8 cellular contexts compared by ENCODE assay signal in the genomic region with DNA sequence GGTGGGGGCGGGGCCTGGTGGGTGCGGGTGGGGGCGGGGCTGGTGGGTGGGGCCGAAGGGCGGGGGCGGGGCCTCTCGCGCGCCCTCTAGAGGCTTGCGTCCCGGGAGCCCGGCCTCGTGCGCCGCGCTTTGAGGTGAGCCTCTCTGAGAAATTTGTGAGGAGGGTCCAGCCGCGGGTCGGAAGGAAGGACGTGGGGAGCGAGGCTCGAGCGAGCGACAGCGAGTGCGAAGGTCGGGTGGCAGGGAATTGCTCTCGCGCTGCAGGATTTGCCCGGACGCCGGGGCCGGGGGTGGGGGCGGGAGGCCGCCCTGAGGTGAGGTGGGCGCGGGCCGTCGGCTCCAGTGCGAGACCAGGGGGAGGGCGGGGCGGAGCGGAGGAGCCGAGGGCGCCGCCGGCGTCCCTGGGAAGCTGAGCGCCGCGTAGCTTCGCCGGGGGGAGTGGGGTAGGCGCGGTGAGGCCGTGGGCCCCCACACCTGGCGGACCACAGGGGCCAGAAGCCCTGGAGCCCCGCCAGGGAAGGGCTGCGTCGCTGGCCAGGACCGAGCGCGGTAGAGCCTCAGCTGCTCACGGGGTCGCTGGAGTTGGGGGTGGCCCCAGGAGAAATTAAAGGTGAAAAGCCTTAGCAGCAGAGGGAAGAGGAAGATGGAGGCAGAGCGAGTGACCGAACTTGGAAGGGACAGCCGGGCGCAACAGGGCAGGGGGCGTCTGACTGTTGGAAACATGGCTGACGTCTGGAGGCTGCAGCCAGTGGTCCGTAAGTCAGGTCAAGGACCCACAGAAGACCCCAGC. TPM values are rescaled to one million over a fixed set of nuclear protein-coding genes. Genes with fewer than 3 reads are reported as not detected.
A peak's percentile ranks its signal among the peaks of the same experiment; 100 is the strongest.
DNase-seq lines count a peak whose midpoint lies in the region; ATAC-seq and TF ChIP-seq lines count a peak whose summit lies in the region.

No MANE protein-coding gene starts in this region.

- peak overlapping the region; percentile 86 to 100 (median 99) for H3K27ac Mint-ChIP-seq in H9
- H3K27ac Mint-ChIP-seq in activated T-cell treated with anti-CD3 and anti-CD28 coated beads, Interleukin-2, amount 50 U/mL, for 72 hours: peak overlapping the region; percentile 83

- ATAC-seq in activated T-cell treated with anti-CD3 and anti-CD28 coated beads, Interleukin-2, amount 50 U/mL, for 72 hours (replicated peaks in 1 of 2): peak; percentile 44 to 48
- ATAC-seq in left ventricle myocardium superior (peak; percentile 53), gastrocnemius medialis (peak; percentile 30 to 37), GM21367 (IDR thresholded peaks at IDR 0.05; ENCODE audit: unreplicated experiment) (no peak)

- no peaks in the 10 kb centered on the region for H3K4me1 ChIP-seq in H9 (ENCODE audit: insufficient read depth, low read length)
- H3K4me1 ChIP-seq in gastrocnemius medialis: peaks cover 24 to 34% of the 10 kb centered on the region in 2 donors

- H3T11ph ChIP-seq in H9 (ENCODE audit: low read length): no peak overlapping the region

- no peak overlapping the region for H2AK5ac ChIP-seq in H9 (ENCODE audit: insufficient read length, low read length)

- peak overlapping the region; percentile 51 for H3K4me2 ChIP-seq in H9 (ENCODE audit: insufficient read depth, insufficient read length, low read length)

- no CpG with 5 or more reads among the region's 72 CpGs for WGBS in H9 (ENCODE audit: extremely low coverage, insufficient read length, low lambda C conversion rate)

- DNase-seq in SIG-M5 treated with dmso at 0.1 percent for 504 hours (lab: John Stamatoyannopoulos, UW; ENCODE audit: unreplicated experiment): peak; percentile 43
- DNase-seq in SIG-M5 (lab: John Stamatoyannopoulos, UW): no peak
- no peak for DNase-seq in H9
- DNase-seq in NCI-H1092 treated with DMSO at 0.1 percent for 48 hours (lab: John Stamatoyannopoulos, UW): peak; percentile 74
- DNase-seq in activated T-cell treated with anti-CD3 and anti-CD28 coated beads, Interleukin-2, amount 50 U/mL, for 72 hours: no peak
- no peak for DNase-seq in left ventricle myocardium superior
- DNase-seq in gastrocnemius medialis: no peak

- peaks cover 67 to 79% (median 79%) of the 10 kb centered on the region in 3 experiments for H3K36me3 Mint-ChIP-seq in H9 (ENCODE audit: insufficient read depth in 1 of 3, low read depth in 3 of 3)
- peaks cover 3 to 18% of the 10 kb centered on the region in 2 donors for H3K36me3 Mint-ChIP-seq in activated T-cell treated with anti-CD3 and anti-CD28 coated beads, Interleukin-2, amount 50 U/mL, for 72 hours (ENCODE audit: insufficient read depth in 2 of 2)

- H3K27ac ChIP-seq in H9 (ENCODE audit: insufficient read length, low read depth, low read length) (no peak overlapping the region), gastrocnemius medialis (peak overlapping the region; percentile 83 to 99 (median 90))

- H2BK20ac ChIP-seq in H9 (ENCODE audit: low read depth, low read length, poor library complexity, severe bottlenecking): no peak overlapping the region

- no peak overlapping the region for H3K23ac ChIP-seq in H9 (ENCODE audit: insufficient read length, low read depth, low read length)

- no peak overlapping the region for H2BK120ac ChIP-seq in H9 (ENCODE audit: low read depth, low read length, poor library complexity, severe bottlenecking)

- peak in 1 of 2 donors; percentile 15 for TF ChIP-seq POLR2A in gastrocnemius medialis (IDR thresholded peaks at IDR 0.05)

- H3K9me3 Mint-ChIP-seq in H9: peaks cover 50 to 57% of the 10 kb centered on the region in 2 experiments
- peaks cover 0 to 3% of the 10 kb centered on the region in 2 donors for H3K9me3 Mint-ChIP-seq in activated T-cell treated with anti-CD3 and anti-CD28 coated beads, Interleukin-2, amount 50 U/mL, for 72 hours

- H3K27me3 Mint-ChIP-seq in H9 (ENCODE audit: low read depth): peaks cover 12% of the 10 kb centered on the region
- H3K27me3 Mint-ChIP-seq in activated T-cell treated with anti-CD3 and anti-CD28 coated beads, Interleukin-2, amount 50 U/mL, for 72 hours (ENCODE audit: low read depth): no peaks in the 10 kb centered on the region

- peak overlapping the region; percentile 65 to 98 (median 83) for H3K4me3 ChIP-seq in gastrocnemius medialis

- no peak overlapping the region for H2AFZ ChIP-seq in H9 (ENCODE audit: low read length)

- intact Hi-C loops in left ventricle myocardium superior (cut with micrococcal nuclease): no loop called here
- intact Hi-C loops in gastrocnemius medialis (cut with DNase I; ENCODE audit: low total_unique reads): loop anchor here (1.0 to 5.0 kb wide), 3 partner anchors 41 to 257 kb away; a partner anchor contains a TSS

- no peak overlapping the region for H2BK12ac ChIP-seq in H9 (ENCODE audit: insufficient read length, low read depth, low read length)

- H3K9me3 ChIP-seq in H9 (ENCODE audit: control insufficient read depth, low read depth, low read length) (peaks cover 7% of the 10 kb centered on the region), gastrocnemius medialis (no peaks in the 10 kb centered on the region)

- peak overlapping the region; percentile 94 for H3K14ac ChIP-seq in H9 (ENCODE audit: insufficient read depth, low read length)

- in situ Hi-C loops in gastrocnemius medialis (cut with MboI; ENCODE audit: low sequenced_read_pairs in 4 of 4): no loop called here

- no peak overlapping the region for H3K56ac ChIP-seq in H9 (ENCODE audit: insufficient read length, low read depth, low read length)

- H3K4me1 Mint-ChIP-seq in H9: peaks cover 20 to 23% of the 10 kb centered on the region in 2 experiments
- peaks cover 57% of the 10 kb centered on the region for H3K4me1 Mint-ChIP-seq in activated T-cell treated with anti-CD3 and anti-CD28 coated beads, Interleukin-2, amount 50 U/mL, for 72 hours (ENCODE audit: low read depth)

- no peaks in the 10 kb centered on the region for H3K23me2 ChIP-seq in H9 (ENCODE audit: insufficient read length, low read depth, low read length, poor library complexity, severe bottlenecking)

- H3K79me2 ChIP-seq in H9 (ENCODE audit: insufficient read depth, low read length): peaks cover 17% of the 10 kb centered on the region

- H3K18ac ChIP-seq in H9 (ENCODE audit: insufficient read length, low read depth, low read length): peak overlapping the region; percentile 84

- no peaks in the 10 kb centered on the region for H3K27me3 ChIP-seq in H9 (ENCODE audit: insufficient read depth, low read length)
- H3K27me3 ChIP-seq in gastrocnemius medialis: no peaks in the 10 kb centered on the region

- H2BK5ac ChIP-seq in H9 (ENCODE audit: insufficient read length, low read length): no peak overlapping the region

- no peak overlapping the region for H2BK15ac ChIP-seq in H9 (ENCODE audit: low read depth, low read length)

- peaks cover 3% of the 10 kb centered on the region for H4K20me1 ChIP-seq in H9 (ENCODE audit: control insufficient read depth, insufficient read depth, insufficient read length)

- peaks cover 7% of the 10 kb centered on the region for H3K79me1 ChIP-seq in H9 (ENCODE audit: insufficient read depth, low read depth, low read length, poor library complexity, severe bottlenecking)

- H4K8ac ChIP-seq in H9 (replicated peaks; ENCODE audit: insufficient read length, low read depth, low read length): no peak overlapping the region

- peak overlapping the region; percentile 87 to 93 for H3K4me3 Mint-ChIP-seq in H9
- H3K4me3 Mint-ChIP-seq in activated T-cell treated with anti-CD3 and anti-CD28 coated beads, Interleukin-2, amount 50 U/mL, for 72 hours: peak overlapping the region; percentile 84 to 93

- H3K4ac ChIP-seq in H9 (ENCODE audit: low read depth, low read length): no peak overlapping the region

- H4K5ac ChIP-seq in H9 (ENCODE audit: insufficient read length, low read depth, low read length): no peak overlapping the region

- TF ChIP-seq CTCF in H9 (conservative IDR thresholded peaks at IDR 0.05) (peak; percentile 58; the same call in 2 of the 3 replicates), gastrocnemius medialis (IDR thresholded peaks at IDR 0.05 in 4 of 5, conservative IDR thresholded peaks at IDR 0.05 in 1 of 5) (peak; percentile 15 to 79 (median 49))

- H4K91ac ChIP-seq in H9 (ENCODE audit: insufficient read length, low read depth, low read length): no peak overlapping the region

- H3K9ac ChIP-seq in H9 (ENCODE audit: extremely low read depth, insufficient read length, low read length): peak overlapping the region; percentile 64

- peaks cover 0 to 9% of the 10 kb centered on the region in 2 donors for H3K36me3 ChIP-seq in gastrocnemius medialis

RNA-seq across cellular contexts. Expression of a gene that starts 0.8 kb away (rescaled TPM):
- 68.7 and 69.2 TPM in 2 replicates for total RNA-seq in H9 (2021)
- total RNA-seq in activated T-cell treated with anti-CD3 and anti-CD28 coated beads, Interleukin-2, amount 50 U/mL, for 72 hours: 10 to 100 TPM; 18.9 to 22.4 TPM
- total RNA-seq in left ventricle myocardium superior: 58.3 TPM
- total RNA-seq in gastrocnemius medialis: 10 to 100 TPM; 26.4 to 47.2 (median 32.7) TPM

RNA-seq across cellular contexts. Expression of a gene that starts 45.1 kb away (rescaled TPM):
- total RNA-seq in H9 (2021) (32.8 and 36.0 TPM in 2 replicates), left ventricle myocardium superior (12.0 TPM), gastrocnemius medialis (10 to 100 TPM in 1 of 4 donors, 1 to 10 TPM in 3; 1.5 to 11.9 (median 3.0) TPM)
- 10 to 100 TPM in 1 of 2 donors, 1 to 10 TPM in 1; 2.6 to 12.9 TPM for total RNA-seq in activated T-cell treated with anti-CD3 and anti-CD28 coated beads, Interleukin-2, amount 50 U/mL, for 72 hours

RNA-seq across cellular contexts. Expression of a gene that starts 56.1 kb away (rescaled TPM):
- 113 and 124 TPM in 2 replicates for total RNA-seq in H9 (2021)
- 100 to 1,000 TPM; 120 to 121 TPM for total RNA-seq in activated T-cell treated with anti-CD3 and anti-CD28 coated beads, Interleukin-2, amount 50 U/mL, for 72 hours
- total RNA-seq in left ventricle myocardium superior: 62.9 TPM
- 100 to 1,000 TPM in 1 of 4 donors, 10 to 100 TPM in 3; 52.1 to 155 (median 83.2) TPM for total RNA-seq in gastrocnemius medialis

RNA-seq across cellular contexts. Expression of a gene that starts 56.8 kb away (rescaled TPM):
- total RNA-seq in H9 (2021) (26.2 and 26.5 TPM in 2 replicates), left ventricle myocardium superior (18.3 TPM), gastrocnemius medialis (10 to 100 TPM; 11.3 to 27.9 (median 18.7) TPM)
- 10 to 100 TPM; 22.3 to 25.7 TPM for total RNA-seq in activated T-cell treated with anti-CD3 and anti-CD28 coated beads, Interleukin-2, amount 50 U/mL, for 72 hours

Comparison
In these comparisons a context has a peak if more than half of its experiments do, and no peak if none do; other contexts are left out.
1. DNase-seq: peak in SIG-M5 treated with dmso at 0.1 percent for 504 hours (single experiment) and NCI-H1092 treated with DMSO at 0.1 percent for 48 hours (single experiment); none in SIG-M5 (single experiment), H9 (single experiment), activated T-cell treated with anti-CD3 and anti-CD28 coated beads, Interleukin-2, amount 50 U/mL, for 72 hours (0 of 2), left ventricle myocardium superior (single experiment) and gastrocnemius medialis (0 of 2).